Comparison of ENCODE assay signal across 17 cellular contexts in genomic region chr12:64876388-64877071, GRCh38.
DNase-seq lines count a peak whose midpoint lies in the region; ATAC-seq lines count a peak whose summit lies in the region.
"Had no signal": no experiment of that assay in that cellular context is flagged by ENCODE, and none has a peak within 500 bp of the region (broad histone marks: within the 10 kb centered on the region; RNA-seq: fewer than 3 reads in every experiment).

No MANE protein-coding gene starts in this region.

- peak; percentile 3 for ATAC-seq in GM19035 (IDR thresholded peaks at IDR 0.05; ENCODE audit: unreplicated experiment)
- peak; percentile 3 for ATAC-seq in GM21619 (IDR thresholded peaks at IDR 0.05; ENCODE audit: unreplicated experiment)
- ATAC-seq in HG03025 (IDR thresholded peaks at IDR 0.05; ENCODE audit: low FRiP score, unreplicated experiment): peak; percentile 2
- no peak for ATAC-seq in HG02938 (IDR thresholded peaks at IDR 0.05; ENCODE audit: unreplicated experiment)
- ATAC-seq: effector memory CD8-positive, alpha-beta T cell; naive thymus-derived CD4-positive, alpha-beta T cell had no signal

- DNase-seq in islet precursor cell (peak; percentile 40), T-helper 1 cell (no peak), SW480 (ENCODE audit: low spot score) (no peak), MV-4-11 (lab: John Stamatoyannopoulos, UW) (no peak)
- DNase-seq: activated effector memory CD4-positive, alpha-beta T cell treated with Interleukin-2 at 50 U/mL for 16 hours; aorta; cerebellar nuclear complex; effector memory CD8-positive, alpha-beta T cell; mammary epithelial cell; naive thymus-derived CD4-positive, alpha-beta T cell; NCI-H2029; NCI-H526; PC-9 had no signal
